ENCODE assay signal across 9 cellular contexts in the genomic region with DNA sequence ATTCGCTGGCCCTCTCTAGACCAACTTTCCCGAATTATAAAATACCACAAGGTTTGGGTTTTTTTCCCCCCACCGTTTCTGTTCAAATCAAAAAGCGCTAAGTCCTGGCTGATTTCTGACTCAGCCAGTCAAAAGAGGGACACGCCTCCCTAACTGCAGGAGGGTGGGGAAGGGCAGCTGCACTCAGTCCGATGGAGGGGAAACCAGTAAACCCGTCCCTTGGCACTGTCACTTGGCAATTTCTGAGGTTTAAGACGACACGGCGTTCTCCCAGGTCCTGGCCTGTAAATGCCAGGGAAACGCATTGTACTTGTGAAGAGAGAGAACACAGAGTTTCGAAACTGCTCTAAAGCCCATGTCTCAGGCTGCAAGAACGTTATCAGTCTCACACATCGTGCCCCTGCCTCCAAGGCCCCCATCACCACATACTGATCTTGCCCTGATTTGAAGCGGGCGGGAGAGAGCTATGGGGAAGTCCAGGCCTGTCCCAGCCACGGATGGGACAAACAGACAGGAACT. TPM values are rescaled to one million over a fixed set of nuclear protein-coding genes. Genes with fewer than 3 reads are reported as not detected.
DNase-seq lines count a peak whose midpoint lies in the region; ATAC-seq lines count a peak whose summit lies in the region.
"Had no signal": no experiment of that assay in that cellular context is flagged by ENCODE, and none has a peak within 500 bp of the region (broad histone marks: within the 10 kb centered on the region; RNA-seq: fewer than 3 reads in every experiment).

No MANE protein-coding gene starts in this region.

- no peak overlapping the region for H3K4me3 Mint-ChIP-seq in stimulated activated effector memory CD8-positive, alpha-beta T cell treated with anti-CD3 and anti-CD28 coated beads, Interleukin-12 subunit alpha, Interleukin-12 subunit beta, amount 100 ng/mL, for 72 hours

- peaks cover 86% of the 10 kb centered on the region for H3K79me2 ChIP-seq in GM23248 (ENCODE audit: insufficient read depth)

- H3K27ac ChIP-seq in GM23248: peak overlapping the region; percentile 90
- peak overlapping the region; percentile 53 for H3K27ac ChIP-seq in right cardiac atrium (ENCODE audit: low read length)

- in situ Hi-C loops in GM23248 (cut with MboI): no loop called here

- H3K27me3 ChIP-seq in GM23248 (replicated peaks; ENCODE audit: insufficient read depth): no peaks in the 10 kb centered on the region
- H3K27me3 ChIP-seq in right cardiac atrium (ENCODE audit: control insufficient read depth, insufficient read depth): no peaks in the 10 kb centered on the region

- no peak overlapping the region for H3K27ac Mint-ChIP-seq in stimulated activated effector memory CD8-positive, alpha-beta T cell treated with anti-CD3 and anti-CD28 coated beads, Interleukin-12 subunit alpha, Interleukin-12 subunit beta, amount 100 ng/mL, for 72 hours

- H3K36me3 Mint-ChIP-seq in stimulated activated effector memory CD8-positive, alpha-beta T cell treated with anti-CD3 and anti-CD28 coated beads, Interleukin-12 subunit alpha, Interleukin-12 subunit beta, amount 100 ng/mL, for 72 hours: no peaks in the 10 kb centered on the region

- 1% methylated on average over 17 of the region's 17 CpGs for WGBS in GM23248 (ENCODE audit: low coverage in 1 of 2, low lambda C conversion rate in 2 of 2, missing lambda C conversion rate in 2 of 2), 2 experiments
- WGBS in right cardiac atrium: 38% methylated on average over 17 of the region's 17 CpGs

- peak; percentile 80 to 82 for ATAC-seq in right cardiac atrium
- ATAC-seq in stimulated activated effector memory CD8-positive, alpha-beta T cell treated with anti-CD3 and anti-CD28 coated beads, Interleukin-12 subunit alpha, Interleukin-12 subunit beta, amount 100 ng/mL, for 72 hours: no peak
- ATAC-seq: K562 had no signal

- peak overlapping the region; percentile 85 for H3K4me2 ChIP-seq in GM23248 (ENCODE audit: unreplicated experiment)

- intact Hi-C loops in right cardiac atrium (cut with DNase I): loop anchor here in 1 of 4 donors (10.0 kb wide), 1 partner anchor 65 kb away; no protein-coding TSS in a partner anchor

- peak overlapping the region; percentile 72 for H2AFZ ChIP-seq in GM23248

- H3K36me3 ChIP-seq in GM23248 (ENCODE audit: low read depth): no peaks in the 10 kb centered on the region

- H4K20me1 ChIP-seq in GM23248 (ENCODE audit: insufficient read depth): no peaks in the 10 kb centered on the region

- H3K9ac ChIP-seq in GM23248: peak overlapping the region; percentile 73

- H3K9me3 ChIP-seq in GM23248 (ENCODE audit: low read depth): no peaks in the 10 kb centered on the region
- H3K9me3 ChIP-seq in right cardiac atrium (ENCODE audit: control insufficient read depth, low read length): no peaks in the 10 kb centered on the region

- H3K4me3 ChIP-seq in GM23248: peak overlapping the region; percentile 66
- no peak overlapping the region for H3K4me3 ChIP-seq in right cardiac atrium (ENCODE audit: low read length)
- H3K4me3 ChIP-seq: K562 had no signal

- peaks cover 3% of the 10 kb centered on the region for H3K9me3 Mint-ChIP-seq in stimulated activated effector memory CD8-positive, alpha-beta T cell treated with anti-CD3 and anti-CD28 coated beads, Interleukin-12 subunit alpha, Interleukin-12 subunit beta, amount 100 ng/mL, for 72 hours

- no peaks in the 10 kb centered on the region for H3K4me1 Mint-ChIP-seq in stimulated activated effector memory CD8-positive, alpha-beta T cell treated with anti-CD3 and anti-CD28 coated beads, Interleukin-12 subunit alpha, Interleukin-12 subunit beta, amount 100 ng/mL, for 72 hours

- H3K9me2 ChIP-seq in GM23248 (ENCODE audit: insufficient read depth): no peaks in the 10 kb centered on the region

- peaks cover 40% of the 10 kb centered on the region for H3F3A ChIP-seq in GM23248 (ENCODE audit: insufficient read depth)

- peaks cover 50% of the 10 kb centered on the region for H3K4me1 ChIP-seq in GM23248 (ENCODE audit: insufficient read depth)
- peaks cover 41% of the 10 kb centered on the region for H3K4me1 ChIP-seq in right cardiac atrium (ENCODE audit: control insufficient read depth, insufficient read depth, low read length)

- DNase-seq in GM23248 (peak; percentile 86), SW480 (ENCODE audit: low spot score) (peak; percentile 65), right cardiac atrium (peak; percentile 81 to 90 (median 85)), smooth muscle cell of the brain vasculature (ENCODE audit: low read depth, low spot score) (peak; percentile 29), NCI-H1417 (lab: John Stamatoyannopoulos, UW) (no peak)
- DNase-seq in stimulated activated CD4-positive, alpha-beta T cell treated with anti-CD3 and anti-CD28 coated beads, Interleukin-12 subunit alpha, Interleukin-12 subunit beta, amount 100 ng/mL, for 4 hours: no peak
- DNase-seq in stimulated activated CD4-positive, alpha-beta T cell treated with anti-CD3 and anti-CD28 coated beads, Interleukin-1b, Interleukin-23, amount 100 ng/mL, for 48 hours: no peak
- no peak for DNase-seq in stimulated activated effector memory CD8-positive, alpha-beta T cell treated with anti-CD3 and anti-CD28 coated beads, Interleukin-12 subunit alpha, Interleukin-12 subunit beta, amount 100 ng/mL, for 72 hours (ENCODE audit: low spot score in 2 of 2)

RNA-seq across cellular contexts. Expression of a gene that starts 57.9 kb away (rescaled TPM):
- 2.7 and 3.9 TPM in 2 replicates for total RNA-seq in GM23248 (2014; rRNA removed; shearing (Covaris generic))
- polyA plus RNA-seq in GM23248 (2016; fragmentation: Nextera tagmentation; extraction: Ambion mirVana) (2.8 and 2.9 TPM in 2 replicates), right cardiac atrium (4.3 TPM)
- 10 to 100 TPM in 2 of 4 donors, 1 to 10 TPM in 2; 9.1 to 18.2 (median 11.0) TPM for total RNA-seq in right cardiac atrium

Comparison
In these comparisons a context has a peak if more than half of its experiments do, and no peak if none do; other contexts are left out.
1. DNase-seq: peak in GM23248 (single experiment), SW480 (single experiment), right cardiac atrium (3 of 3) and smooth muscle cell of the brain vasculature (single experiment); none in stimulated activated CD4-positive, alpha-beta T cell treated with anti-CD3 and anti-CD28 coated beads, Interleukin-12 subunit alpha, Interleukin-12 subunit beta, amount 100 ng/mL, for 4 hours (single experiment), stimulated activated CD4-positive, alpha-beta T cell treated with anti-CD3 and anti-CD28 coated beads, Interleukin-1b, Interleukin-23, amount 100 ng/mL, for 48 hours (single experiment), NCI-H1417 (0 of 3) and stimulated activated effector memory CD8-positive, alpha-beta T cell treated with anti-CD3 and anti-CD28 coated beads, Interleukin-12 subunit alpha, Interleukin-12 subunit beta, amount 100 ng/mL, for 72 hours (0 of 2).